Comparison of ENCODE assay signal across 21 cellular contexts in genomic region chr10:103711351-103711994, GRCh38.
DNase-seq lines count a peak whose midpoint lies in the region; ATAC-seq, FAIRE-seq and TF ChIP-seq lines count a peak whose summit lies in the region.
"Had no signal": no experiment of that assay in that cellular context is flagged by ENCODE, and none has a peak within 500 bp of the region (broad histone marks: within the 10 kb centered on the region; RNA-seq: fewer than 3 reads in every experiment).

No MANE protein-coding gene starts in this region.

- H3K27ac ChIP-seq in foreskin keratinocyte: no peak overlapping the region
- H3K27ac ChIP-seq: ascending aorta, uterus had no signal

- FAIRE-seq in urothelium cell line (lab: Jason Lieb, UNC): peak; percentile 23
- FAIRE-seq: endometrium, GM19239 had no signal

- CTCF ChIA-PET in WTC11 (lab: Charles Lee): interaction anchor here (0.8 to 5.2 kb wide), 23 partner anchors 8 to 177 kb away, joined by 3 to 64 read pairs (median 5); partner anchors contain the start of gene SH3PXD2A

- POLR2A ChIA-PET in WTC11 (lab: Charles Lee): no interaction called here

- H3K27me3 Mint-ChIP-seq in WTC11 (ENCODE audit: low read depth): no peaks in the 10 kb centered on the region
- H3K27me3 Mint-ChIP-seq: activated T-helper 17 cell treated with anti-CD3 and anti-CD28 coated beads, Interleukin-2, amount 50 U/mL, for 72 hours had no signal

- no peak overlapping the region for H3K27ac Mint-ChIP-seq in WTC11
- H3K27ac Mint-ChIP-seq: activated T-helper 17 cell treated with anti-CD3 and anti-CD28 coated beads, Interleukin-2, amount 50 U/mL, for 72 hours had no signal

- H3K4me1 Mint-ChIP-seq in WTC11: 0 out of 2 replicates have a peak, but pooled peaks cover 2% of the 10 kb centered on the region
- H3K4me1 Mint-ChIP-seq: activated T-helper 17 cell treated with anti-CD3 and anti-CD28 coated beads, Interleukin-2, amount 50 U/mL, for 72 hours had no signal

- H3K27me3 ChIP-seq in foreskin keratinocyte: no peaks in the 10 kb centered on the region
- H3K27me3 ChIP-seq: ascending aorta, uterus had no signal

- ATAC-seq in left ventricle myocardium superior (no peak), WTC11 (peak; percentile 52; the same call in 1 of the 2 replicates), foreskin keratinocyte (no peak), GM18909 (IDR thresholded peaks at IDR 0.05; ENCODE audit: poor library complexity, unreplicated experiment) (no peak)
- ATAC-seq: activated T-helper 17 cell treated with anti-CD3 and anti-CD28 coated beads, Interleukin-2, amount 50 U/mL, for 72 hours; Panc1 had no signal

- no peaks in the 10 kb centered on the region for H3K9me3 Mint-ChIP-seq in WTC11
- H3K9me3 Mint-ChIP-seq: activated T-helper 17 cell treated with anti-CD3 and anti-CD28 coated beads, Interleukin-2, amount 50 U/mL, for 72 hours had no signal

- H3K4me3 ChIP-seq in foreskin fibroblast (ENCODE audit: low read depth in 1 of 2, low read length in 2 of 2): no peak overlapping the region
- H3K4me3 ChIP-seq: ascending aorta, uterus had no signal

- TF ChIP-seq CTCF in WTC11 (IDR thresholded peaks at IDR 0.05) (0 out of 2 replicates have a peak, but pooled peaks have one; percentile 28), foreskin keratinocyte (conservative IDR thresholded peaks at IDR 0.05) (peak; percentile 24), foreskin fibroblast (IDR thresholded peaks at IDR 0.05; ENCODE audit: low read depth, low read length) (no peak)

- no peaks in the 10 kb centered on the region for H3K36me3 Mint-ChIP-seq in WTC11

- peaks cover 15% of the 10 kb centered on the region for H3K4me1 ChIP-seq in foreskin keratinocyte
- H3K4me1 ChIP-seq: ascending aorta, uterus had no signal

- H3K4me3 Mint-ChIP-seq in WTC11: no peak overlapping the region
- H3K4me3 Mint-ChIP-seq: activated T-helper 17 cell treated with anti-CD3 and anti-CD28 coated beads, Interleukin-2, amount 50 U/mL, for 72 hours had no signal

- intact Hi-C loops in left ventricle myocardium superior (cut with micrococcal nuclease): no loop called here
- intact Hi-C loops in cardiac septum (cut with DNase I): no loop called here

- DNase-seq in left ventricle myocardium superior: peak; percentile 23
- no peak for DNase-seq in cardiac septum (ENCODE audit: low spot score)
- peak; percentile 37 for DNase-seq in WTC11 (ENCODE audit: low spot score)
- no peak for DNase-seq in foreskin keratinocyte
- no peak for DNase-seq in urothelium cell line (ENCODE audit: low spot score)
- DNase-seq in foreskin fibroblast: no peak
- no peak for DNase-seq in middle frontal gyrus (ENCODE audit: extremely low spot score, low spot score)
- DNase-seq: activated CD4-positive, alpha-beta T cell treated with anti-CD3 and anti-CD28 coated beads, Interleukin-2, amount 50 U/mL, for 48 hours; DMS53; GOT3; MV-4-11; NCI-H226; stimulated activated CD4-positive, alpha-beta T cell treated with anti-CD3 and anti-CD28 coated beads, Interleukin-2, amount 100 ng/mL, for 24 hours; T-helper 9 cell; uterus had no signal

TF ChIP-seq in WTC11, 78 proteins besides CTCF, POLR2A, EP300 and RAD21:
- TF ChIP-seq ZNF263 (CRISPR knock-in tag; IDR thresholded peaks at IDR 0.05; ENCODE audit: low read depth) (no peak), TEAD4 (CRISPR knock-in tag; IDR thresholded peaks at IDR 0.05) (no peak), ZNF219 (CRISPR knock-in tag; IDR thresholded peaks at IDR 0.05; ENCODE audit: borderline replicate concordance) (no peak), MXD4 (CRISPR knock-in tag; IDR thresholded peaks at IDR 0.05; ENCODE audit: borderline replicate concordance) (no peak), PRRX2 (CRISPR knock-in tag; IDR thresholded peaks at IDR 0.05) (no peak), ZSCAN18 (CRISPR knock-in tag; IDR thresholded peaks at IDR 0.05) (no peak), ZNF232 (CRISPR knock-in tag; IDR thresholded peaks at IDR 0.05) (no peak)

Comparison
In these comparisons a context has a peak if more than half of its experiments do, and no peak if none do; other contexts are left out.
1. DNase-seq: peak in left ventricle myocardium superior (single experiment) and WTC11 (single experiment); none in cardiac septum (single experiment), foreskin keratinocyte (0 of 2), urothelium cell line (single experiment), foreskin fibroblast (0 of 2) and middle frontal gyrus (single experiment).